20 cellular contexts compared by ENCODE assay signal in genomic region chr1:212178830-212179370, GRCh38.
DNase-seq lines count a peak whose midpoint lies in the region; ATAC-seq and TF ChIP-seq lines count a peak whose summit lies in the region.
"Had no signal": no experiment of that assay in that cellular context is flagged by ENCODE, and none has a peak within 500 bp of the region (broad histone marks: within the 10 kb centered on the region; RNA-seq: fewer than 3 reads in every experiment).

No MANE protein-coding gene starts in this region.

- H3K9me3 ChIP-seq in RWPE2 (ENCODE audit: severe bottlenecking) (no peaks in the 10 kb centered on the region), smooth muscle cell (replicated peaks; ENCODE audit: low read depth) (no peaks in the 10 kb centered on the region)
- H3K9me3 ChIP-seq: ovary had no signal

- H3K27me3 ChIP-seq in RWPE2 (ENCODE audit: insufficient read depth, poor library complexity, severe bottlenecking) (no peaks in the 10 kb centered on the region), foreskin keratinocyte (no peaks in the 10 kb centered on the region), smooth muscle cell (ENCODE audit: low read depth) (no peaks in the 10 kb centered on the region)
- H3K27me3 ChIP-seq: ovary had no signal

- no peak overlapping the region for H3K4me3 Mint-ChIP-seq in activated naive CD8-positive, alpha-beta T cell treated with anti-CD3 and anti-CD28 coated beads, Interleukin-2, amount 10 ng/mL, durations not matched to agents 7 days and 5 days
- no peak overlapping the region for H3K4me3 Mint-ChIP-seq in activated naive CD8-positive, alpha-beta T cell treated with anti-CD3 and anti-CD28 coated beads for 36 hours
- H3K4me3 Mint-ChIP-seq: activated naive CD4-positive, alpha-beta T cell treated with anti-CD3 and anti-CD28 coated beads for 36 hours; activated T-cell treated with anti-CD3 and anti-CD28 coated beads, Interleukin-2, amount 50 U/mL, for 24 hours; naive thymus-derived CD4-positive, alpha-beta T cell had no signal

- no peak overlapping the region for H3K27ac Mint-ChIP-seq in activated naive CD8-positive, alpha-beta T cell treated with anti-CD3 and anti-CD28 coated beads, Interleukin-2, amount 10 ng/mL, durations not matched to agents 7 days and 5 days
- H3K27ac Mint-ChIP-seq in activated naive CD8-positive, alpha-beta T cell treated with anti-CD3 and anti-CD28 coated beads for 36 hours = no peak overlapping the region
- H3K27ac Mint-ChIP-seq: activated naive CD4-positive, alpha-beta T cell treated with anti-CD3 and anti-CD28 coated beads for 36 hours; activated T-cell treated with anti-CD3 and anti-CD28 coated beads, Interleukin-2, amount 50 U/mL, for 24 hours had no signal

- no peak for DNase-seq in activated naive CD8-positive, alpha-beta T cell treated with anti-CD3 and anti-CD28 coated beads, Interleukin-2, amount 10 ng/mL, durations not matched to agents 7 days and 5 days
- no peak for DNase-seq in activated naive CD8-positive, alpha-beta T cell treated with anti-CD3 and anti-CD28 coated beads for 36 hours
- DNase-seq in RWPE2 (ENCODE audit: low spot score) = no peak
- DNase-seq in foreskin keratinocyte = no peak
- DNase-seq in smooth muscle cell (lab: John Stamatoyannopoulos, UW; ENCODE audit: unreplicated experiment) = no peak
- no peak for DNase-seq in iPS-NIHi11 (ENCODE audit: low spot score)
- DNase-seq in Ammon's horn (ENCODE audit: low spot score) = no peak
- DNase-seq: activated CD4-positive, CD25-positive, alpha-beta regulatory T cell treated with anti-CD3 and anti-CD28 coated beads, Interleukin-2, amount 50 U/mL, for 72 hours; activated T-cell treated with anti-CD3 and anti-CD28 coated beads, Interleukin-2, amount 50 U/mL, for 24 hours; erythroblast; KG1; kidney; naive thymus-derived CD4-positive, alpha-beta T cell; NCI-H187 treated with DMSO at 0.1 percent for 48 hours; ovary; right cardiac atrium; substantia nigra had no signal

- no peak for TF ChIP-seq CTCF in RWPE2 (IDR thresholded peaks at IDR 0.05; ENCODE audit: poor library complexity, severe bottlenecking)
- TF ChIP-seq CTCF in foreskin keratinocyte (conservative IDR thresholded peaks at IDR 0.05) = no peak
- TF ChIP-seq CTCF in smooth muscle cell (IDR thresholded peaks at IDR 0.05; ENCODE audit: borderline replicate concordance, insufficient read depth, poor library complexity, severe bottlenecking) = no peak

- H3K4me1 Mint-ChIP-seq in activated naive CD8-positive, alpha-beta T cell treated with anti-CD3 and anti-CD28 coated beads, Interleukin-2, amount 10 ng/mL, durations not matched to agents 7 days and 5 days = peaks cover 8% of the 10 kb centered on the region
- H3K4me1 Mint-ChIP-seq in activated naive CD8-positive, alpha-beta T cell treated with anti-CD3 and anti-CD28 coated beads for 36 hours = peaks cover 4% of the 10 kb centered on the region

- H3F3A ChIP-seq in smooth muscle cell (ENCODE audit: low read depth) = no peaks in the 10 kb centered on the region

- POLR2A ChIA-PET in activated naive CD8-positive, alpha-beta T cell treated with anti-CD3 and anti-CD28 coated beads, Interleukin-2, amount 10 ng/mL, durations not matched to agents 7 days and 5 days (lab: Charles Lee) = interaction anchor here (0.7 kb wide), 1 partner anchor 14 kb away, joined by 3 read pairs; no protein-coding TSS in a partner anchor

- no peaks in the 10 kb centered on the region for H4K20me1 ChIP-seq in smooth muscle cell (ENCODE audit: low read depth)

- H3K27ac ChIP-seq in RWPE2 (ENCODE audit: poor library complexity, severe bottlenecking) = peak overlapping the region; percentile 26
- peak overlapping the region; percentile 74 for H3K27ac ChIP-seq in foreskin keratinocyte
- H3K27ac ChIP-seq in smooth muscle cell (ENCODE audit: low read depth) = peak overlapping the region; percentile 55
- H3K27ac ChIP-seq: ovary had no signal

- peaks cover 3% of the 10 kb centered on the region for H3K27me3 Mint-ChIP-seq in activated naive CD8-positive, alpha-beta T cell treated with anti-CD3 and anti-CD28 coated beads, Interleukin-2, amount 10 ng/mL, durations not matched to agents 7 days and 5 days
- no peaks in the 10 kb centered on the region for H3K27me3 Mint-ChIP-seq in activated naive CD8-positive, alpha-beta T cell treated with anti-CD3 and anti-CD28 coated beads for 36 hours
- H3K27me3 Mint-ChIP-seq: activated T-cell treated with anti-CD3 and anti-CD28 coated beads, Interleukin-2, amount 50 U/mL, for 24 hours; naive thymus-derived CD4-positive, alpha-beta T cell had no signal

- no peak overlapping the region for H3K9ac ChIP-seq in smooth muscle cell (ENCODE audit: low read depth)

- peak overlapping the region; percentile 5 for H3K4me2 ChIP-seq in smooth muscle cell

- peaks cover 9% of the 10 kb centered on the region for H3K4me1 ChIP-seq in RWPE2 (ENCODE audit: insufficient read depth, poor library complexity, severe bottlenecking)
- peaks cover 15% of the 10 kb centered on the region for H3K4me1 ChIP-seq in foreskin keratinocyte
- H3K4me1 ChIP-seq in smooth muscle cell (ENCODE audit: low read depth) = no peaks in the 10 kb centered on the region

- H3K79me2 ChIP-seq in smooth muscle cell (ENCODE audit: low read depth) = no peaks in the 10 kb centered on the region

- ATAC-seq in activated naive CD8-positive, alpha-beta T cell treated with anti-CD3 and anti-CD28 coated beads, Interleukin-2, amount 10 ng/mL, durations not matched to agents 7 days and 5 days (ENCODE audit: low read depth) = peak; percentile 60
- ATAC-seq in RWPE2 (ENCODE audit: low read depth) (no peak), foreskin keratinocyte (no peak), HG03159 (IDR thresholded peaks at IDR 0.05; ENCODE audit: unreplicated experiment) (no peak)
- ATAC-seq: Right ventricle myocardium inferior had no signal

- H3K4me3 ChIP-seq in RWPE2 (ENCODE audit: severe bottlenecking) (no peak overlapping the region), smooth muscle cell (no peak overlapping the region)
- H3K4me3 ChIP-seq: ovary had no signal

- H3K36me3 ChIP-seq in RWPE2 (ENCODE audit: low read depth) = no peaks in the 10 kb centered on the region
- no peaks in the 10 kb centered on the region for H3K36me3 ChIP-seq in smooth muscle cell (ENCODE audit: low read depth)
- H3K36me3 ChIP-seq: ovary had no signal

- 87% methylated on average over 4 of the region's 4 CpGs for WGBS in smooth muscle cell (ENCODE audit: low lambda C conversion rate)

- peaks cover 3% of the 10 kb centered on the region for H3K36me3 Mint-ChIP-seq in activated naive CD8-positive, alpha-beta T cell treated with anti-CD3 and anti-CD28 coated beads, Interleukin-2, amount 10 ng/mL, durations not matched to agents 7 days and 5 days
- no peaks in the 10 kb centered on the region for H3K36me3 Mint-ChIP-seq in activated naive CD8-positive, alpha-beta T cell treated with anti-CD3 and anti-CD28 coated beads for 36 hours

- no peak overlapping the region for H2AFZ ChIP-seq in smooth muscle cell (ENCODE audit: low read depth)

- H3K9me3 Mint-ChIP-seq in activated naive CD8-positive, alpha-beta T cell treated with anti-CD3 and anti-CD28 coated beads, Interleukin-2, amount 10 ng/mL, durations not matched to agents 7 days and 5 days = no peaks in the 10 kb centered on the region
- H3K9me3 Mint-ChIP-seq in activated naive CD8-positive, alpha-beta T cell treated with anti-CD3 and anti-CD28 coated beads for 36 hours = no peaks in the 10 kb centered on the region
- H3K9me3 Mint-ChIP-seq: activated naive CD4-positive, alpha-beta T cell treated with anti-CD3 and anti-CD28 coated beads for 36 hours; activated T-cell treated with anti-CD3 and anti-CD28 coated beads, Interleukin-2, amount 50 U/mL, for 24 hours; naive thymus-derived CD4-positive, alpha-beta T cell had no signal
